Comparison of ENCODE assay signal across 1 cellular context in genomic region chr2:127776122-127776780, GRCh38.
TF ChIP-seq lines count a peak whose summit lies in the region.

No MANE protein-coding gene starts in this region.

TF ChIP-seq in GM23338, 12 proteins besides CTCF, POLR2A, EP300 and RAD21 (continued from another document):
- TF ChIP-seq, protein P1, sequence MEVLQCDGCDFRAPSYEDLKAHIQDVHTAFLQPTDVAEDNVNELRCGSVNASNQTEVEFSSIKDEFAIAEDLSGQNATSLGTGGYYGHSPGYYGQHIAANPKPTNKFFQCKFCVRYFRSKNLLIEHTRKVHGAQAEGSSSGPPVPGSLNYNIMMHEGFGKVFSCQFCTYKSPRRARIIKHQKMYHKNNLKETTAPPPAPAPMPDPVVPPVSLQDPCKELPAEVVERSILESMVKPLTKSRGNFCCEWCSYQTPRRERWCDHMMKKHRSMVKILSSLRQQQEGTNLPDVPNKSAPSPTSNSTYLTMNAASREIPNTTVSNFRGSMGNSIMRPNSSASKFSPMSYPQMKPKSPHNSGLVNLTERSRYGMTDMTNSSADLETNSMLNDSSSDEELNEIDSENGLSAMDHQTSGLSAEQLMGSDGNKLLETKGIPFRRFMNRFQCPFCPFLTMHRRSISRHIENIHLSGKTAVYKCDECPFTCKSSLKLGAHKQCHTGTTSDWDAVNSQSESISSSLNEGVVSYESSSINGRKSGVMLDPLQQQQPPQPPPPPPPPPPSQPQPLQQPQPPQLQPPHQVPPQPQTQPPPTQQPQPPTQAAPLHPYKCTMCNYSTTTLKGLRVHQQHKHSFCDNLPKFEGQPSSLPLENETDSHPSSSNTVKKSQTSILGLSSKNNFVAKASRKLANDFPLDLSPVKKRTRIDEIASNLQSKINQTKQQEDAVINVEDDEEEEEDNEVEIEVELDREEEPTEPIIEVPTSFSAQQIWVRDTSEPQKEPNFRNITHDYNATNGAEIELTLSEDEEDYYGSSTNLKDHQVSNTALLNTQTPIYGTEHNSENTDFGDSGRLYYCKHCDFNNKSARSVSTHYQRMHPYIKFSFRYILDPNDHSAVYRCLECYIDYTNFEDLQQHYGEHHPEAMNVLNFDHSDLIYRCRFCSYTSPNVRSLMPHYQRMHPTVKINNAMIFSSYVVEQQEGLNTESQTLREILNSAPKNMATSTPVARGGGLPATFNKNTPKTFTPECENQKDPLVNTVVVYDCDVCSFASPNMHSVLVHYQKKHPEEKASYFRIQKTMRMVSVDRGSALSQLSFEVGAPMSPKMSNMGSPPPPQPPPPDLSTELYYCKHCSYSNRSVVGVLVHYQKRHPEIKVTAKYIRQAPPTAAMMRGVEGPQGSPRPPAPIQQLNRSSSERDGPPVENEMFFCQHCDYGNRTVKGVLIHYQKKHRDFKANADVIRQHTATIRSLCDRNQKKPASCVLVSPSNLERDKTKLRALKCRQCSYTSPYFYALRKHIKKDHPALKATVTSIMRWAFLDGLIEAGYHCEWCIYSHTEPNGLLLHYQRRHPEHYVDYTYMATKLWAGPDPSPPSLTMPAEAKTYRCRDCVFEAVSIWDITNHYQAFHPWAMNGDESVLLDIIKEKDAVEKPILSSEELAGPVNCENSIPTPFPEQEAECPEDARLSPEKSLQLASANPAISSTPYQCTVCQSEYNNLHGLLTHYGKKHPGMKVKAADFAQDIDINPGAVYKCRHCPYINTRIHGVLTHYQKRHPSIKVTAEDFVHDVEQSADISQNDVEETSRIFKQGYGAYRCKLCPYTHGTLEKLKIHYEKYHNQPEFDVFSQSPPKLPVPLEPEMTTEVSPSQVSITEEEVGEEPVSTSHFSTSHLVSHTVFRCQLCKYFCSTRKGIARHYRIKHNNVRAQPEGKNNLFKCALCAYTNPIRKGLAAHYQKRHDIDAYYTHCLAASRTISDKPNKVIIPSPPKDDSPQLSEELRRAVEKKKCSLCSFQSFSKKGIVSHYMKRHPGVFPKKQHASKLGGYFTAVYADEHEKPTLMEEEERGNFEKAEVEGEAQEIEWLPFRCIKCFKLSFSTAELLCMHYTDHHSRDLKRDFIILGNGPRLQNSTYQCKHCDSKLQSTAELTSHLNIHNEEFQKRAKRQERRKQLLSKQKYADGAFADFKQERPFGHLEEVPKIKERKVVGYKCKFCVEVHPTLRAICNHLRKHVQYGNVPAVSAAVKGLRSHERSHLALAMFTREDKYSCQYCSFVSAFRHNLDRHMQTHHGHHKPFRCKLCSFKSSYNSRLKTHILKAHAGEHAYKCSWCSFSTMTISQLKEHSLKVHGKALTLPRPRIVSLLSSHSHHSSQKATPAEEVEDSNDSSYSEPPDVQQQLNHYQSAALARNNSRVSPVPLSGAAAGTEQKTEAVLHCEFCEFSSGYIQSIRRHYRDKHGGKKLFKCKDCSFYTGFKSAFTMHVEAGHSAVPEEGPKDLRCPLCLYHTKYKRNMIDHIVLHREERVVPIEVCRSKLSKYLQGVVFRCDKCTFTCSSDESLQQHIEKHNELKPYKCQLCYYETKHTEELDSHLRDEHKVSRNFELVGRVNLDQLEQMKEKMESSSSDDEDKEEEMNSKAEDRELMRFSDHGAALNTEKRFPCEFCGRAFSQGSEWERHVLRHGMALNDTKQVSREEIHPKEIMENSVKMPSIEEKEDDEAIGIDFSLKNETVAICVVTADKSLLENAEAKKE (CRISPR knock-in tag; IDR thresholded peaks at IDR 0.05), result peak; percentile 54; the same call in 1 of the 2 replicates
